In genomic region chr19:58056261-58056660, GRCh38 we compare ENCODE assay signal across 17 cellular contexts. TPM values are rescaled to one million over a fixed set of nuclear protein-coding genes. Genes with fewer than 3 reads are reported as not detected.
DNase-seq lines count a peak whose midpoint lies in the region; ATAC-seq, FAIRE-seq and TF ChIP-seq lines count a peak whose summit lies in the region.
"Had no signal": no experiment of that assay in that cellular context is flagged by ENCODE, and none has a peak within 500 bp of the region (broad histone marks: within the 10 kb centered on the region; RNA-seq: fewer than 3 reads in every experiment).

No MANE protein-coding gene starts in this region.

- H4K20me1 ChIP-seq in HepG2 (ENCODE audit: insufficient read depth, low read length) (no peaks in the 10 kb centered on the region), osteoblast (ENCODE audit: insufficient read depth, low read length) (no peaks in the 10 kb centered on the region)
- H4K20me1 ChIP-seq: BLaER1 treated with 17β-estradiol and CSF1 and Interleukin-3, amounts not matched to agents 10 nM and 100 nM had no signal

- no peaks in the 10 kb centered on the region for H3K36me3 ChIP-seq in liver (ENCODE audit: control insufficient read depth in 4 of 4, insufficient read depth in 3 of 4, low read depth in 1 of 4, low read length in 3 of 4)
- no peaks in the 10 kb centered on the region for H3K36me3 ChIP-seq in HepG2 (replicated peaks in 1 of 2; ENCODE audit: control insufficient read depth in 1 of 2, insufficient read depth in 2 of 2, low read length in 2 of 2)
- no peaks in the 10 kb centered on the region for H3K36me3 ChIP-seq in osteoblast (ENCODE audit: insufficient read depth, low read length)
- H3K36me3 ChIP-seq: HAP-1 had no signal

- no TSS peak for BruUV-seq in HepG2 (replicated peaks; lab: Mats Ljungman, UMichigan)

- TF ChIP-seq CTCF in liver (IDR thresholded peaks at IDR 0.05; ENCODE audit: low read depth, low read length, missing input control) (no peak), HepG2 (CRISPR knock-in tag; IDR thresholded peaks at IDR 0.05) (no peak), endothelial cell (IDR thresholded peaks at IDR 0.05; ENCODE audit: unreplicated experiment) (no peak), osteoblast (IDR thresholded peaks at IDR 0.05; ENCODE audit: extremely low read depth, low read depth, low read length) (no peak)

- DNase-seq in HepG2 (ENCODE audit: low spot score) = no peak
- DNase-seq in endothelial cell (ENCODE audit: low spot score) = no peak
- peak; percentile 64 for DNase-seq in osteoblast (ENCODE audit: insufficient read length, low spot score, missing footprints)
- DNase-seq in NCI-H2196 (lab: John Stamatoyannopoulos, UW; ENCODE audit: unreplicated experiment) = no peak
- DNase-seq in NCI-H2081 treated with DMSO at 0.1 percent for 48 hours (lab: John Stamatoyannopoulos, UW) = no peak
- DNase-seq in RPMI8226 = no peak
- DNase-seq: AML-193; Calu3; CD4-positive, alpha-beta T cell; DMS 273 treated with DMSO at 0.1 percent for 48 hours had no signal

- H3K4me1 Mint-ChIP-seq in endothelial cell (ENCODE audit: unreplicated experiment) = no peaks in the 10 kb centered on the region

- no peaks in the 10 kb centered on the region for H3K27me3 ChIP-seq in liver (ENCODE audit: control insufficient read depth in 4 of 4, insufficient read depth in 4 of 4, low read length in 3 of 4)
- H3K27me3 ChIP-seq in HepG2 (ENCODE audit: control insufficient read depth in 1 of 2, insufficient read depth in 2 of 2, low read length in 2 of 2) = no peaks in the 10 kb centered on the region
- H3K27me3 ChIP-seq in osteoblast (ENCODE audit: insufficient read depth, low read length) = no peaks in the 10 kb centered on the region

- H3K4me3 ChIP-seq in liver (ENCODE audit: low read depth in 1 of 3, low read length in 3 of 3) (peak overlapping the region in 2 of 3 donors; percentile 6 to 39), HepG2 (replicated peaks in 1 of 3; ENCODE audit: insufficient read depth in 1 of 3, low read depth in 2 of 3, low read length in 3 of 3) (no peak overlapping the region), osteoblast (ENCODE audit: insufficient read depth, low read length) (no peak overlapping the region)
- H3K4me3 ChIP-seq: GM12878, GM23248, HAP-1 had no signal

- peaks cover 44% of the 10 kb centered on the region for H3K9me3 Mint-ChIP-seq in endothelial cell (ENCODE audit: unreplicated experiment)

- FAIRE-seq in HepG2 (lab: Jason Lieb, UNC) = no peak
- FAIRE-seq: GM12878, HTR-8/SVneo had no signal

- no peaks in the 10 kb centered on the region for H3K4me1 ChIP-seq in liver (ENCODE audit: control insufficient read depth in 4 of 4, insufficient read depth in 4 of 4, low read length in 3 of 4)
- no peaks in the 10 kb centered on the region; the same call in 1 of the 2 replicates for H3K4me1 ChIP-seq in HepG2 (ENCODE audit: insufficient read depth, low read length)
- H3K4me1 ChIP-seq in osteoblast (ENCODE audit: insufficient read depth, low read length) = peaks cover 6% of the 10 kb centered on the region
- H3K4me1 ChIP-seq: HAP-1 had no signal

- H2AFZ ChIP-seq in HepG2 (ENCODE audit: low read length) = no peak overlapping the region
- H2AFZ ChIP-seq in osteoblast (ENCODE audit: low read length) = no peak overlapping the region
- H2AFZ ChIP-seq: GM23248 had no signal

- H3K9ac ChIP-seq in liver (ENCODE audit: low read depth in 1 of 2, low read length in 2 of 2) (no peak overlapping the region), HepG2 (ENCODE audit: insufficient read depth, low read depth, low read length) (no peak overlapping the region)
- H3K9ac ChIP-seq: BLaER1 treated with 17β-estradiol and CSF1 and Interleukin-3, amounts not matched to agents 10 nM and 100 nM; GM23248 had no signal

- peaks cover 22 to 64% (median 39%) of the 10 kb centered on the region in 4 donors for H3K9me3 ChIP-seq in liver (ENCODE audit: control insufficient read depth in 4 of 4, low read length in 3 of 4)
- H3K9me3 ChIP-seq in HepG2 (ENCODE audit: low read length) = peaks cover 56% of the 10 kb centered on the region
- no peaks in the 10 kb centered on the region for H3K9me3 ChIP-seq in osteoblast (ENCODE audit: low read depth, low read length)

- peaks cover 42% of the 10 kb centered on the region for H3K36me3 Mint-ChIP-seq in endothelial cell (ENCODE audit: low read depth, unreplicated experiment)

- no peak overlapping the region for H3K27ac Mint-ChIP-seq in endothelial cell (ENCODE audit: unreplicated experiment)
- H3K27ac Mint-ChIP-seq: CD4-positive, alpha-beta T cell had no signal

- POLR2A ChIA-PET in HepG2 (lab: Yijun Ruan, JAX) = no interaction called here

- H3K27ac ChIP-seq in liver (ENCODE audit: low read depth in 1 of 2, low read length in 2 of 2) = no peak overlapping the region
- no peak overlapping the region for H3K27ac ChIP-seq in HepG2 (ENCODE audit: extremely low read length, insufficient read depth, low read length)
- no peak overlapping the region for H3K27ac ChIP-seq in osteoblast (ENCODE audit: low read depth, low read length)
- H3K27ac ChIP-seq: BLaER1 treated with 17β-estradiol and CSF1 and Interleukin-3, amounts not matched to agents 10 nM and 100 nM; GM23248 had no signal

- no peak for ATAC-seq in HepG2
- ATAC-seq: GM12878 had no signal

- 85% methylated on average over 7 of the region's 8 CpGs for WGBS in liver
- 6% methylated on average over 2 of the region's 8 CpGs for WGBS in HepG2 (ENCODE audit: low lambda C conversion rate)

- in situ Hi-C loops in HepG2 (cut with HindIII; ENCODE audit: extremely low pct_ligation_motif_present, low pct_unique_long_range_greater_than_20kb) = no loop called here

- H3K79me2 ChIP-seq in HepG2 (ENCODE audit: insufficient read depth, low read length) (no peaks in the 10 kb centered on the region), osteoblast (ENCODE audit: insufficient read depth, low read length) (no peaks in the 10 kb centered on the region)

- peak overlapping the region; percentile 27 for H3K4me3 Mint-ChIP-seq in endothelial cell (ENCODE audit: unreplicated experiment)
- H3K4me3 Mint-ChIP-seq: CD4-positive, alpha-beta T cell had no signal

- TF ChIP-seq RAD21 in liver (IDR thresholded peaks at IDR 0.05) = no peak
- TF ChIP-seq RAD21 in HepG2 (CRISPR knock-in tag; IDR thresholded peaks at IDR 0.05) = no peak

- H3K4me2 ChIP-seq in HepG2 (ENCODE audit: low read depth, low read length) (no peak overlapping the region), osteoblast (ENCODE audit: insufficient read depth, low read length) (no peak overlapping the region)

- TF ChIP-seq POLR2A in HepG2 (IDR thresholded peaks at IDR 0.05; ENCODE audit: insufficient read depth in 1 of 2, low read depth in 2 of 2, low read length in 2 of 2) = no peak

- CTCF ChIA-PET in HepG2 (lab: Yijun Ruan, JAX; ENCODE audit: low intra/inter-chr PET ratio, low total read pairs) = no interaction called here

- TF ChIP-seq EP300 in HepG2 (IDR thresholded peaks at IDR 0.05; ENCODE audit: low read depth in 2 of 2, low read length in 2 of 2) (no peak), HepG2 (CRISPR knock-in tag; IDR thresholded peaks at IDR 0.05; ENCODE audit: borderline replicate concordance) (no peak)

- H3K27me3 Mint-ChIP-seq in endothelial cell (ENCODE audit: unreplicated experiment) = peaks cover 26% of the 10 kb centered on the region

- intact Hi-C loops in HepG2 (cut with micrococcal nuclease; ENCODE audit: unreplicated experiment) = no loop called here

RNA-seq across cellular contexts. Expression of gene ZNF135, which starts 2.8 kb away (rescaled TPM):
- total RNA-seq in liver (1 to 10 TPM in 1 of 2 donors, under 1 TPM in 1; 0.42 to 1.5 TPM), HepG2 (2016; rRNA removed; fragmentation: Illumina TruSeq; extraction: Trizol) (not detected in 2 replicates), endothelial cell (ENCODE audit: unreplicated experiment) (1.1 TPM), osteoblast (6.5 and 8.3 TPM in 2 replicates)
- polyA plus RNA-seq in liver (under 1 TPM; 0.31 to 0.42 TPM), HepG2 (2011; rRNA removed) (not detected in 2 replicates)
- not detected in 2 replicates for total RNA-seq in HepG2 (2016; cell fraction: cytosol; rRNA removed; fragmentation: Illumina TruSeq; extraction: Trizol; ENCODE audit: low read depth)
- not detected in 2 replicates for total RNA-seq in HepG2 (2016; cell fraction: insoluble cytoplasmic fraction; rRNA removed; fragmentation: Illumina TruSeq; extraction: Trizol)
- not detected in 2 replicates for total RNA-seq in HepG2 (2016; cell fraction: membrane; rRNA removed; fragmentation: Illumina TruSeq; extraction: Trizol)
- not detected in 2 replicates for total RNA-seq in HepG2 (2016; cell fraction: nucleus; rRNA removed; fragmentation: Illumina TruSeq; extraction: Trizol)
- not detected in 2 replicates for polyA plus RNA-seq in HepG2 (2011; cell fraction: cytosol; rRNA removed)
- not detected in 2 replicates for polyA plus RNA-seq in HepG2 (2011; cell fraction: nucleus; rRNA removed)
- not detected in 2 replicates for polyA plus RNA-seq in HepG2 (2012)
- not detected in 2 replicates for polyA plus RNA-seq in HepG2 (2016; cell fraction: cytosol; fragmentation: Illumina TruSeq; extraction: Trizol; ENCODE audit: low read depth)
- polyA plus RNA-seq in HepG2 (2016; cell fraction: insoluble cytoplasmic fraction; fragmentation: Illumina TruSeq; extraction: Trizol; ENCODE audit: low read depth) = not detected in 2 replicates
- not detected in 2 replicates for polyA plus RNA-seq in HepG2 (2016; cell fraction: membrane; fragmentation: Illumina TruSeq; extraction: Trizol; ENCODE audit: low read depth)
- not detected in 2 replicates for polyA plus RNA-seq in HepG2 (2016; cell fraction: nucleus; fragmentation: Illumina TruSeq; extraction: Trizol; ENCODE audit: insufficient read depth, low read depth)
- polyA minus RNA-seq in HepG2 (2011; rRNA and poly(A)+ RNA removed; ENCODE audit: low replicate concordance) = not detected in 2 replicates
- not detected in 2 replicates for polyA minus RNA-seq in HepG2 (2011; cell fraction: cytosol; rRNA and poly(A)+ RNA removed)
- polyA minus RNA-seq in HepG2 (2011; cell fraction: nucleus; rRNA and poly(A)+ RNA removed) = not detected in 2 replicates
- total RNA-seq: Calu3, GM12878 had no signal

RNA-seq across cellular contexts. Expression of gene ZSCAN1, which starts 22.4 kb away (rescaled TPM):
- total RNA-seq in liver = not detected
- polyA plus RNA-seq in liver = under 1 TPM in 1 of 2 donors, not detected in 1; 0.13 TPM
- not detected in 2 replicates for total RNA-seq in HepG2 (2016; rRNA removed; fragmentation: Illumina TruSeq; extraction: Trizol)
- not detected in 2 replicates for total RNA-seq in HepG2 (2016; cell fraction: cytosol; rRNA removed; fragmentation: Illumina TruSeq; extraction: Trizol; ENCODE audit: low read depth)
- total RNA-seq in HepG2 (2016; cell fraction: insoluble cytoplasmic fraction; rRNA removed; fragmentation: Illumina TruSeq; extraction: Trizol) = not detected in 2 replicates
- total RNA-seq in HepG2 (2016; cell fraction: membrane; rRNA removed; fragmentation: Illumina TruSeq; extraction: Trizol) = not detected in 2 replicates
- not detected in 2 replicates for total RNA-seq in HepG2 (2016; cell fraction: nucleus; rRNA removed; fragmentation: Illumina TruSeq; extraction: Trizol)
- polyA plus RNA-seq in HepG2 (2011; rRNA removed) = not detected in 2 replicates
- polyA plus RNA-seq in HepG2 (2011; cell fraction: cytosol; rRNA removed) = not detected in 2 replicates
- not detected in 2 replicates for polyA plus RNA-seq in HepG2 (2011; cell fraction: nucleus; rRNA removed)
- polyA plus RNA-seq in HepG2 (2012) = not detected in 2 replicates
- not detected in 2 replicates for polyA plus RNA-seq in HepG2 (2016; cell fraction: cytosol; fragmentation: Illumina TruSeq; extraction: Trizol; ENCODE audit: low read depth)
- polyA plus RNA-seq in HepG2 (2016; cell fraction: insoluble cytoplasmic fraction; fragmentation: Illumina TruSeq; extraction: Trizol; ENCODE audit: low read depth) = not detected in 2 replicates
- polyA plus RNA-seq in HepG2 (2016; cell fraction: membrane; fragmentation: Illumina TruSeq; extraction: Trizol; ENCODE audit: low read depth) = not detected in 2 replicates
- polyA plus RNA-seq in HepG2 (2016; cell fraction: nucleus; fragmentation: Illumina TruSeq; extraction: Trizol; ENCODE audit: insufficient read depth, low read depth) = not detected in 2 replicates
- polyA minus RNA-seq in HepG2 (2011; rRNA and poly(A)+ RNA removed; ENCODE audit: low replicate concordance) = not detected in 2 replicates
- polyA minus RNA-seq in HepG2 (2011; cell fraction: cytosol; rRNA and poly(A)+ RNA removed) = not detected in 2 replicates
- not detected in 2 replicates for polyA minus RNA-seq in HepG2 (2011; cell fraction: nucleus; rRNA and poly(A)+ RNA removed)
- not detected for total RNA-seq in endothelial cell (ENCODE audit: unreplicated experiment)
- total RNA-seq in osteoblast = 0.36 TPM in 1 of 2 replicates, not detected in the other
- total RNA-seq: Calu3; CD4-positive, alpha-beta T cell; Daoy; GM12878; GM23248 had no signal
- polyA plus RNA-seq: GM12878 had no signal

RNA-seq across cellular contexts. Expression of gene ZSCAN18, which starts 41.8 kb away (rescaled TPM):
- total RNA-seq in liver = 10 to 100 TPM; 13.1 to 21.7 TPM
- 10 to 100 TPM in 1 of 2 donors, 1 to 10 TPM in 1; 2.1 to 10.3 TPM for polyA plus RNA-seq in liver
- total RNA-seq in HepG2 (2016; rRNA removed; fragmentation: Illumina TruSeq; extraction: Trizol) = not detected in 2 replicates
- not detected in 2 replicates for total RNA-seq in HepG2 (2016; cell fraction: cytosol; rRNA removed; fragmentation: Illumina TruSeq; extraction: Trizol; ENCODE audit: low read depth)
- total RNA-seq in HepG2 (2016; cell fraction: insoluble cytoplasmic fraction; rRNA removed; fragmentation: Illumina TruSeq; extraction: Trizol) = not detected in 2 replicates
- total RNA-seq in HepG2 (2016; cell fraction: membrane; rRNA removed; fragmentation: Illumina TruSeq; extraction: Trizol) = not detected in 2 replicates
- not detected in 2 replicates for total RNA-seq in HepG2 (2016; cell fraction: nucleus; rRNA removed; fragmentation: Illumina TruSeq; extraction: Trizol)
- 0.10 TPM in 1 of 2 replicates, not detected in the other for polyA plus RNA-seq in HepG2 (2011; rRNA removed)
- not detected in 2 replicates for polyA plus RNA-seq in HepG2 (2011; cell fraction: cytosol; rRNA removed)
- not detected in 2 replicates for polyA plus RNA-seq in HepG2 (2011; cell fraction: nucleus; rRNA removed)
- not detected in 2 replicates for polyA plus RNA-seq in HepG2 (2012)
- polyA plus RNA-seq in HepG2 (2016; cell fraction: cytosol; fragmentation: Illumina TruSeq; extraction: Trizol; ENCODE audit: low read depth) = not detected in 2 replicates
- not detected in 2 replicates for polyA plus RNA-seq in HepG2 (2016; cell fraction: insoluble cytoplasmic fraction; fragmentation: Illumina TruSeq; extraction: Trizol; ENCODE audit: low read depth)
- not detected in 2 replicates for polyA plus RNA-seq in HepG2 (2016; cell fraction: membrane; fragmentation: Illumina TruSeq; extraction: Trizol; ENCODE audit: low read depth)
- not detected in 2 replicates for polyA plus RNA-seq in HepG2 (2016; cell fraction: nucleus; fragmentation: Illumina TruSeq; extraction: Trizol; ENCODE audit: insufficient read depth, low read depth)
- polyA minus RNA-seq in HepG2 (2011; rRNA and poly(A)+ RNA removed; ENCODE audit: low replicate concordance) = not detected in 2 replicates
- polyA minus RNA-seq in HepG2 (2011; cell fraction: cytosol; rRNA and poly(A)+ RNA removed) = not detected in 2 replicates
- not detected in 2 replicates for polyA minus RNA-seq in HepG2 (2011; cell fraction: nucleus; rRNA and poly(A)+ RNA removed)
- 47.7 TPM for total RNA-seq in endothelial cell (ENCODE audit: unreplicated experiment)
- total RNA-seq in osteoblast = 49.8 and 60.4 TPM in 2 replicates

RNA-seq across cellular contexts. Expression of gene ZNF606, which starts 53.6 kb away (rescaled TPM):
- total RNA-seq in liver (10 to 100 TPM in 1 of 2 donors, 1 to 10 TPM in 1; 8.7 to 12.8 TPM), HepG2 (2016; rRNA removed; fragmentation: Illumina TruSeq; extraction: Trizol) (8.4 and 14.8 TPM in 2 replicates), endothelial cell (ENCODE audit: unreplicated experiment) (22.3 TPM), osteoblast (16.3 and 17.4 TPM in 2 replicates)
- polyA plus RNA-seq in liver (1 to 10 TPM; 3.2 to 4.5 TPM), HepG2 (2011; rRNA removed) (4.2 and 5.2 TPM in 2 replicates)
- total RNA-seq in HepG2 (2016; cell fraction: cytosol; rRNA removed; fragmentation: Illumina TruSeq; extraction: Trizol; ENCODE audit: low read depth) = 3.4 and 6.5 TPM in 2 replicates
- 9.2 and 12.8 TPM in 2 replicates for total RNA-seq in HepG2 (2016; cell fraction: insoluble cytoplasmic fraction; rRNA removed; fragmentation: Illumina TruSeq; extraction: Trizol)
- 5.1 and 5.2 TPM in 2 replicates for total RNA-seq in HepG2 (2016; cell fraction: membrane; rRNA removed; fragmentation: Illumina TruSeq; extraction: Trizol)
- total RNA-seq in HepG2 (2016; cell fraction: nucleus; rRNA removed; fragmentation: Illumina TruSeq; extraction: Trizol) = 17.7 and 20.4 TPM in 2 replicates
- polyA plus RNA-seq in HepG2 (2011; cell fraction: cytosol; rRNA removed) = 2.9 TPM in 2 replicates
- polyA plus RNA-seq in HepG2 (2011; cell fraction: nucleus; rRNA removed) = 19.5 and 22.3 TPM in 2 replicates
- polyA plus RNA-seq in HepG2 (2012) = 4.3 and 4.9 TPM in 2 replicates
- polyA plus RNA-seq in HepG2 (2016; cell fraction: cytosol; fragmentation: Illumina TruSeq; extraction: Trizol; ENCODE audit: low read depth) = 0.43 and 0.54 TPM in 2 replicates
- 5.8 and 6.1 TPM in 2 replicates for polyA plus RNA-seq in HepG2 (2016; cell fraction: insoluble cytoplasmic fraction; fragmentation: Illumina TruSeq; extraction: Trizol; ENCODE audit: low read depth)
- 1.8 and 2.1 TPM in 2 replicates for polyA plus RNA-seq in HepG2 (2016; cell fraction: membrane; fragmentation: Illumina TruSeq; extraction: Trizol; ENCODE audit: low read depth)
- polyA plus RNA-seq in HepG2 (2016; cell fraction: nucleus; fragmentation: Illumina TruSeq; extraction: Trizol; ENCODE audit: insufficient read depth, low read depth) = 24.9 and 25.4 TPM in 2 replicates
- 2.4 and 12.4 TPM in 2 replicates for polyA minus RNA-seq in HepG2 (2011; rRNA and poly(A)+ RNA removed; ENCODE audit: low replicate concordance)
- 2.8 and 3.8 TPM in 2 replicates for polyA minus RNA-seq in HepG2 (2011; cell fraction: cytosol; rRNA and poly(A)+ RNA removed)
- polyA minus RNA-seq in HepG2 (2011; cell fraction: nucleus; rRNA and poly(A)+ RNA removed) = 31.4 and 33.7 TPM in 2 replicates

Comparison
In these comparisons a context has a peak if more than half of its experiments do, and no peak if none do; other contexts are left out.
1. H3K4me3 ChIP-seq: peak in liver (2 of 3); none in HepG2 (0 of 3) and osteoblast (single experiment).
2. RNA of gene ZSCAN18, which starts 41.8 kb away (total RNA-seq): 49.8 to 60.4 TPM in osteoblast, 47.7 TPM in endothelial cell (single experiment) and 13.1 to 21.7 TPM in liver; not detected in HepG2; every median in the first group is over 10 times any median in the second.